Comparison of ENCODE assay signal across 9 cellular contexts in the genomic region with DNA sequence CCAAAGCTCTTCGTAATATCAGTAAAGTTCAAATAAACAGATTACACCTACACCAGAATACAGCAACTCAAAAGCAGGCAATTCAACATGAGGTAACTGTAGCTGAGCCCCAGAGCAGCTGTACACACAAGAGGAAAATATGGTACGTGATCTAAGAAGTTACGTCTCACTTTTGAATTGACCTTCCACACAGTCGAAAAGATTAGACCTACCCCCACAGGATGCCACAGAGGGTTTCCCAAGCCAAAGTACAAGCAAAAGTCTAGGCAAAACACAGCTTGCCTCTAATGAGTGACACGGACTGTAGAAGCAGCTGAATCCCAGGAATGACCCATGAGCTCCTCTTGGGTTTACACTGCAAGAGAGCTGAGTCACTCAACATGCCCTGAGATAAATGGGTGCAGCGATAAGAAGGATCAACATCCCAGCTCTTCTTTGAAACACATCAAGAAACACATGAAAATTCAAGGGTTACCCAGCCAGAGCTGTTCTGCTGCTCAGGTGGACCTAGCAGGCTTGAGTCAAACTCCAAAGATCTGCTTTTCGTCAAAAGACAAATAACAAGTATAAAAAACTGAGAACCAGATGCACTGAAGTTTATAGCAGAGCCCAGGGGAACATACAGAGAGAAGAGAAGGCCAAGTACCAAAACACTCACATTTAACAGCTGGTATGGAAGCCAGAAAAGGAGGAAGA. TPM values are rescaled to one million over a fixed set of nuclear protein-coding genes. Genes with fewer than 3 reads are reported as not detected.
A peak's percentile ranks its signal among the peaks of the same experiment; 100 is the strongest.
DNase-seq lines count a peak whose midpoint lies in the region; ATAC-seq and TF ChIP-seq lines count a peak whose summit lies in the region.
"Had no signal": no experiment of that assay in that cellular context is flagged by ENCODE, and none has a peak within 500 bp of the region (broad histone marks: within the 10 kb centered on the region; RNA-seq: fewer than 3 reads in every experiment).

No MANE protein-coding gene starts in this region.

- H3K9me3 ChIP-seq in mucosa of descending colon (no peaks in the 10 kb centered on the region), uterus (no peaks in the 10 kb centered on the region)

- H3K36me3 ChIP-seq in mucosa of descending colon (ENCODE audit: low read depth) (no peaks in the 10 kb centered on the region), uterus (no peaks in the 10 kb centered on the region)

- no peak overlapping the region for H3K4me3 Mint-ChIP-seq in activated CD4-positive, alpha-beta T cell treated with anti-CD3 and anti-CD28 coated beads, Interleukin-2, amount 10 ng/mL, durations not matched to agents 7 days and 5 days
- peak overlapping the region; percentile 51 for H3K4me3 Mint-ChIP-seq in chondrocyte (ENCODE audit: unreplicated experiment)

- no peak for DNase-seq in activated CD4-positive, alpha-beta T cell treated with anti-CD3 and anti-CD28 coated beads, Interleukin-2, amount 10 ng/mL, durations not matched to agents 7 days and 5 days
- no peak for DNase-seq in activated CD4-positive, alpha-beta T cell treated with anti-CD3 and anti-CD28 coated beads for 1 hour
- DNase-seq in chondrocyte (ENCODE audit: low spot score) (no peak), mucosa of descending colon (no peak), uterus (no peak), SIG-M5 (lab: John Stamatoyannopoulos, UW) (no peak), HK-2 (ENCODE audit: unreplicated experiment) (no peak)
- no peak for DNase-seq in stimulated activated CD4-positive, alpha-beta T cell treated with anti-CD3 and anti-CD28 coated beads, Interleukin-1b, Interleukin-23, amount 100 ng/mL, for 48 hours

- TF ChIP-seq CTCF in chondrocyte (IDR thresholded peaks at IDR 0.05) (no peak), mucosa of descending colon (IDR thresholded peaks at IDR 0.05) (no peak), uterus (IDR thresholded peaks at IDR 0.05) (no peak)

- H3K4me1 ChIP-seq in mucosa of descending colon (ENCODE audit: low read depth) (peaks cover 9% of the 10 kb centered on the region), uterus (peaks cover 15 to 41% of the 10 kb centered on the region in 2 donors)

- peaks cover 34% of the 10 kb centered on the region for H3K4me1 Mint-ChIP-seq in activated CD4-positive, alpha-beta T cell treated with anti-CD3 and anti-CD28 coated beads, Interleukin-2, amount 10 ng/mL, durations not matched to agents 7 days and 5 days
- peaks cover 19% of the 10 kb centered on the region for H3K4me1 Mint-ChIP-seq in chondrocyte (ENCODE audit: low read depth)

- H3K36me3 Mint-ChIP-seq in activated CD4-positive, alpha-beta T cell treated with anti-CD3 and anti-CD28 coated beads, Interleukin-2, amount 10 ng/mL, durations not matched to agents 7 days and 5 days (ENCODE audit: low read depth): peaks cover 17% of the 10 kb centered on the region
- peaks cover 17% of the 10 kb centered on the region for H3K36me3 Mint-ChIP-seq in chondrocyte (ENCODE audit: low read depth)

- H3K27ac Mint-ChIP-seq in activated CD4-positive, alpha-beta T cell treated with anti-CD3 and anti-CD28 coated beads, Interleukin-2, amount 10 ng/mL, durations not matched to agents 7 days and 5 days: peak overlapping the region; percentile 10
- no peak overlapping the region for H3K27ac Mint-ChIP-seq in chondrocyte (ENCODE audit: unreplicated experiment)

- CTCF ChIA-PET in activated CD4-positive, alpha-beta T cell treated with anti-CD3 and anti-CD28 coated beads, Interleukin-2, amount 10 ng/mL, durations not matched to agents 7 days and 5 days (lab: Charles Lee): interaction anchor here (0.7 to 3.4 kb wide), 7 partner anchors 10 to 89 kb away, joined by 3 to 17 read pairs (median 3); a partner anchor contains a TSS

- POLR2A ChIA-PET in activated CD4-positive, alpha-beta T cell treated with anti-CD3 and anti-CD28 coated beads, Interleukin-2, amount 10 ng/mL, durations not matched to agents 7 days and 5 days (lab: Charles Lee): no interaction called here

- no peaks in the 10 kb centered on the region for H3K27me3 Mint-ChIP-seq in activated CD4-positive, alpha-beta T cell treated with anti-CD3 and anti-CD28 coated beads, Interleukin-2, amount 10 ng/mL, durations not matched to agents 7 days and 5 days
- H3K27me3 Mint-ChIP-seq in chondrocyte (ENCODE audit: low read depth): no peaks in the 10 kb centered on the region

- peaks cover 2% of the 10 kb centered on the region for H3K9me3 Mint-ChIP-seq in activated CD4-positive, alpha-beta T cell treated with anti-CD3 and anti-CD28 coated beads, Interleukin-2, amount 10 ng/mL, durations not matched to agents 7 days and 5 days
- H3K9me3 Mint-ChIP-seq in chondrocyte (ENCODE audit: low read depth): no peaks in the 10 kb centered on the region

- intact Hi-C loops in mucosa of descending colon (cut with DNase I, micrococcal nuclease): no loop called here
- intact Hi-C loops in uterus (cut with DNase I; ENCODE audit: low total_unique reads): no loop called here

- peak overlapping the region; percentile 94 to 95 for H3K27ac ChIP-seq in uterus
- H3K27ac ChIP-seq: VCaP had no signal

- peak; percentile 24 for ATAC-seq in mucosa of descending colon

- no peaks in the 10 kb centered on the region for H3K27me3 ChIP-seq in uterus

- no peak for TF ChIP-seq POLR2A in uterus (IDR thresholded peaks at IDR 0.05)

- H3K4me3 ChIP-seq in mucosa of descending colon (no peak overlapping the region), uterus (no peak overlapping the region)

RNA-seq across cellular contexts. Expression of a gene that starts 9.7 kb away (rescaled TPM):
- total RNA-seq in activated CD4-positive, alpha-beta T cell treated with anti-CD3 and anti-CD28 coated beads, Interleukin-2, amount 10 ng/mL, durations not matched to agents 7 days and 5 days: 10 to 100 TPM; 23.1 to 25.7 TPM
- total RNA-seq in chondrocyte (217 to 294 TPM (median 223 TPM) in 3 replicates), mucosa of descending colon (10 to 100 TPM; 15.8 to 54.3 (median 40.6) TPM), uterus (100 to 1,000 TPM in 1 of 4 donors, 10 to 100 TPM in 3; 24.7 to 185 (median 41.1) TPM)
